ENCODE assay signal across 8 cellular contexts in genomic region chr20:62141397-62142251, GRCh38. TPM values are rescaled to one million over a fixed set of nuclear protein-coding genes. Genes with fewer than 3 reads are reported as not detected.
DNase-seq lines count a peak whose midpoint lies in the region; ATAC-seq, FAIRE-seq and TF ChIP-seq lines count a peak whose summit lies in the region.

No MANE protein-coding gene starts in this region.

- H3K27ac ChIP-seq in OCI-LY1 (ENCODE audit: low read depth, low read length, poor library complexity, severe bottlenecking), result peak overlapping the region; percentile 41
- H3K27ac ChIP-seq in mesodermal cell (ENCODE audit: low read depth, low read length, severe bottlenecking), result peak overlapping the region; percentile 93

- H3F3A ChIP-seq in OCI-LY1 (ENCODE audit: insufficient read depth, low read length), result no peaks in the 10 kb centered on the region

- DNase-seq in activated naive CD4-positive, alpha-beta T cell treated with Interleukin-2 at 50 U/mL for 16 hours, result peak; percentile 33
- no peak for DNase-seq in activated naive CD4-positive, alpha-beta T cell treated with anti-CD3 and anti-CD28 coated beads, Interleukin-2, amount 50 U/mL, for 16 hours
- DNase-seq in central memory CD4-positive, alpha-beta T cell, result peak; percentile 35
- peak; percentile 46 for DNase-seq in urothelium cell line (ENCODE audit: low spot score)

- H3K9me3 ChIP-seq in OCI-LY1 (ENCODE audit: low read length) (no peaks in the 10 kb centered on the region), mesodermal cell (ENCODE audit: control insufficient read depth, low read length) (no peaks in the 10 kb centered on the region)

- peak overlapping the region; percentile 89 for H3K4me2 ChIP-seq in OCI-LY1 (ENCODE audit: low read length)

- H3K4me3 ChIP-seq in OCI-LY1 (ENCODE audit: low read depth, low read length, poor library complexity, severe bottlenecking), result peak overlapping the region; percentile 74
- H3K4me3 ChIP-seq in mesodermal cell (ENCODE audit: extremely low read depth, insufficient read depth, low read length, poor library complexity, severe bottlenecking), result peak overlapping the region; percentile 77

- no peaks in the 10 kb centered on the region for H3K27me3 ChIP-seq in OCI-LY1 (ENCODE audit: insufficient read depth, low read length)

- H3K9me2 ChIP-seq in OCI-LY1 (ENCODE audit: low read depth, low read length), result no peaks in the 10 kb centered on the region

- no peak for FAIRE-seq in urothelium cell line (lab: Jason Lieb, UNC)

- peak overlapping the region; percentile 79 for H3K9ac ChIP-seq in OCI-LY1 (ENCODE audit: low read length)

- H2AFZ ChIP-seq in OCI-LY1 (ENCODE audit: low read length), result no peak overlapping the region

- peaks cover 30% of the 10 kb centered on the region for H3K79me2 ChIP-seq in OCI-LY1 (ENCODE audit: insufficient read depth, low read length)

- H3K4me1 ChIP-seq in OCI-LY1 (ENCODE audit: insufficient read depth, low read length, severe bottlenecking) (peaks cover 29% of the 10 kb centered on the region), mesodermal cell (ENCODE audit: control insufficient read depth, insufficient read depth, low read length, poor library complexity, severe bottlenecking) (peaks cover 18% of the 10 kb centered on the region)

- peaks cover 51% of the 10 kb centered on the region for H3K36me3 ChIP-seq in OCI-LY1 (ENCODE audit: insufficient read depth, low read length)
- peaks cover 63% of the 10 kb centered on the region for H3K36me3 ChIP-seq in mesodermal cell (ENCODE audit: control insufficient read depth, insufficient read depth, low read length)

- no peaks in the 10 kb centered on the region for H4K20me1 ChIP-seq in OCI-LY1 (ENCODE audit: insufficient read depth, low read length)

- 13 to 21% methylated on average over 5 to 9 of the region's 14 CpGs for whole genome bisulfite sequencing in mesodermal cell (ENCODE audit: insufficient coverage in 2 of 2), 2 experiments

- ATAC-seq in HG02938 (IDR thresholded peaks at IDR 0.05; ENCODE audit: unreplicated experiment) (no peak), GM18519 (IDR thresholded peaks at IDR 0.05; ENCODE audit: low FRiP score, unreplicated experiment) (no peak)

- peak; percentile 47; the same call in 1 of the 2 replicates for TF ChIP-seq CTCF in OCI-LY1 (IDR thresholded peaks at IDR 0.05; ENCODE audit: low read length)

RNA-seq across cellular contexts. Expression of gene PSMA7, which starts 1.6 kb away (rescaled TPM):
- 325 TPM for polyA plus RNA-seq in mesodermal cell (2013, experiment 1 of 2)
- polyA plus RNA-seq in mesodermal cell (2013, experiment 2 of 2), result 333 TPM

RNA-seq across cellular contexts. Expression of gene SS18L1, which starts 1.9 kb away (rescaled TPM):
- 14.5 TPM for polyA plus RNA-seq in mesodermal cell (2013, experiment 1 of 2)
- 12.8 TPM for polyA plus RNA-seq in mesodermal cell (2013, experiment 2 of 2)

RNA-seq across cellular contexts. Expression of gene LSM14B, which starts 19.3 kb away (rescaled TPM):
- polyA plus RNA-seq in mesodermal cell (2013, experiment 1 of 2), result 40.0 TPM
- 30.6 TPM for polyA plus RNA-seq in mesodermal cell (2013, experiment 2 of 2)

RNA-seq across cellular contexts. Expression of gene MTG2, which starts 41.2 kb away (rescaled TPM):
- 24.6 TPM for polyA plus RNA-seq in mesodermal cell (2013, experiment 1 of 2)
- 21.6 TPM for polyA plus RNA-seq in mesodermal cell (2013, experiment 2 of 2)
